ENCODE assay signal across 8 cellular contexts in genomic region chr2:62304429-62305417, GRCh38.
DNase-seq lines count a peak whose midpoint lies in the region; ATAC-seq and TF ChIP-seq lines count a peak whose summit lies in the region.

No MANE protein-coding gene starts in this region.

- POLR2A ChIA-PET in activated CD8-positive, alpha-beta T cell treated with anti-CD3 and anti-CD28 coated beads for 36 hours (lab: Charles Lee), result interaction anchor here (0.5 to 10.4 kb wide), 9 partner anchors 9 to 107 kb away, joined by 3 to 112 read pairs (median 5); partner anchors contain the start of gene B3GNT2

- H3K4me3 ChIP-seq in esophagus squamous epithelium (no peak overlapping the region), prostate gland (no peak overlapping the region)

- H3K4me1 ChIP-seq in esophagus squamous epithelium, result peaks cover 34 to 59% (median 38%) of the 10 kb centered on the region in 3 donors
- peaks cover 15% of the 10 kb centered on the region for H3K4me1 ChIP-seq in prostate gland (replicated peaks)

- H3K27ac Mint-ChIP-seq in activated CD8-positive, alpha-beta T cell treated with anti-CD3 and anti-CD28 coated beads for 36 hours, result peak overlapping the region; percentile 98

- H3K27me3 Mint-ChIP-seq in activated CD8-positive, alpha-beta T cell treated with anti-CD3 and anti-CD28 coated beads for 36 hours, result peaks cover 2% of the 10 kb centered on the region

- no peaks in the 10 kb centered on the region for H3K9me3 ChIP-seq in esophagus squamous epithelium
- H3K9me3 ChIP-seq in prostate gland, result no peaks in the 10 kb centered on the region

- H3K9me3 Mint-ChIP-seq in activated CD8-positive, alpha-beta T cell treated with anti-CD3 and anti-CD28 coated beads for 36 hours, result peaks cover 1% of the 10 kb centered on the region

- peak overlapping the region; percentile 66 for H3K4me3 Mint-ChIP-seq in activated CD8-positive, alpha-beta T cell treated with anti-CD3 and anti-CD28 coated beads for 36 hours

- ATAC-seq in activated CD8-positive, alpha-beta T cell treated with anti-CD3 and anti-CD28 coated beads for 36 hours, result peak; percentile 32
- ATAC-seq in HG03159 (IDR thresholded peaks at IDR 0.05; ENCODE audit: unreplicated experiment), result no peak
- ATAC-seq in GM18519 (IDR thresholded peaks at IDR 0.05; ENCODE audit: low FRiP score, unreplicated experiment), result no peak

- CTCF ChIA-PET in activated CD8-positive, alpha-beta T cell treated with anti-CD3 and anti-CD28 coated beads for 36 hours (lab: Charles Lee), result interaction anchor here (0.8 to 1.6 kb wide), 6 partner anchors 9 to 107 kb away, joined by 3 to 12 read pairs (median 3); no protein-coding TSS in a partner anchor

- H3K27ac ChIP-seq in esophagus squamous epithelium, result peak overlapping the region; percentile 43 to 89 (median 77)
- peak overlapping the region; percentile 16 to 73 for H3K27ac ChIP-seq in prostate gland

- intact Hi-C loops in activated CD8-positive, alpha-beta T cell treated with anti-CD3 and anti-CD28 coated beads for 36 hours (cut with micrococcal nuclease), result loop anchor here (2.0 to 10.0 kb wide), 3 partner anchors 103 to 270 kb away; no protein-coding TSS in a partner anchor
- intact Hi-C loops in esophagus squamous epithelium (cut with DNase I), result no loop called here
- intact Hi-C loops in prostate gland (cut with DNase I), result no loop called here

- WGBS in esophagus squamous epithelium, 2 donors, result 54 to 69% methylated on average over 8 to 11 of the region's 13 CpGs
- WGBS in prostate gland, result 65% methylated on average over 8 of the region's 13 CpGs

- H3K4me1 Mint-ChIP-seq in activated CD8-positive, alpha-beta T cell treated with anti-CD3 and anti-CD28 coated beads for 36 hours (ENCODE audit: low read depth), result peaks cover 87% of the 10 kb centered on the region

- DNase-seq in ELF-1 (ENCODE audit: low read depth, low spot score) (peak; percentile 78), NCI-H2107 (lab: John Stamatoyannopoulos, UW) (peak; percentile 63), esophagus squamous epithelium (lab: John Stamatoyannopoulos, UW) (no peak), prostate gland (ENCODE audit: low spot score) (peak; percentile 28), SK-N-DZ (ENCODE audit: low spot score) (no peak)
- DNase-seq in activated CD8-positive, alpha-beta T cell treated with anti-CD3 and anti-CD28 coated beads for 36 hours, result peak; percentile 88

- TF ChIP-seq POLR2A in esophagus squamous epithelium (IDR thresholded peaks at IDR 0.05) (no peak), prostate gland (IDR thresholded peaks at IDR 0.05) (no peak)

- no peak for TF ChIP-seq CTCF in activated CD8-positive, alpha-beta T cell treated with anti-CD3 and anti-CD28 coated beads for 36 hours (IDR thresholded peaks at IDR 0.05)
- TF ChIP-seq CTCF in esophagus squamous epithelium (IDR thresholded peaks at IDR 0.05) (no peak), prostate gland (IDR thresholded peaks at IDR 0.05) (no peak)

- H3K27me3 ChIP-seq in esophagus squamous epithelium, result no peaks in the 10 kb centered on the region
- no peaks in the 10 kb centered on the region for H3K27me3 ChIP-seq in prostate gland (replicated peaks; ENCODE audit: insufficient read depth)

- H3K36me3 ChIP-seq in esophagus squamous epithelium (no peaks in the 10 kb centered on the region), prostate gland (no peaks in the 10 kb centered on the region)

- H3K36me3 Mint-ChIP-seq in activated CD8-positive, alpha-beta T cell treated with anti-CD3 and anti-CD28 coated beads for 36 hours (ENCODE audit: low read depth), result peaks cover 7% of the 10 kb centered on the region

Comparison
In these comparisons a context has a peak if more than half of its experiments do, and no peak if none do; other contexts are left out.
1. DNase-seq: peak in ELF-1 (single experiment), NCI-H2107 (single experiment), activated CD8-positive, alpha-beta T cell treated with anti-CD3 and anti-CD28 coated beads for 36 hours (single experiment) and prostate gland (single experiment); none in esophagus squamous epithelium (single experiment) and SK-N-DZ (single experiment).